In genomic region chr7:117282239-117282812, GRCh38 we compare ENCODE assay signal across 2 cellular contexts.
TF ChIP-seq lines count a peak whose summit lies in the region.

No MANE protein-coding gene starts in this region.

TF ChIP-seq in IMR-90, 13 proteins besides CTCF, POLR2A, EP300 and RAD21:
- TF ChIP-seq USF2 (IDR thresholded peaks at IDR 0.05; ENCODE audit: low read depth, low read length) (no peak), RCOR1 (IDR thresholded peaks at IDR 0.05; ENCODE audit: insufficient replicate concordance, low read length) (no peak), CEBPB (IDR thresholded peaks at IDR 0.05; ENCODE audit: low read depth, low read length) (no peak), MAZ (IDR thresholded peaks at IDR 0.05; ENCODE audit: borderline replicate concordance, low read depth, low read length) (no peak), ELK1 (IDR thresholded peaks at IDR 0.05; ENCODE audit: borderline replicate concordance, low read depth, low read length) (no peak), BHLHE40 (IDR thresholded peaks at IDR 0.05; ENCODE audit: low read depth, low read length) (no peak), SMC3 (IDR thresholded peaks at IDR 0.05; ENCODE audit: low read depth, low read length) (no peak), MXI1 (IDR thresholded peaks at IDR 0.05; ENCODE audit: borderline replicate concordance, low read depth, low read length) (no peak), CHD1 (IDR thresholded peaks at IDR 0.05; ENCODE audit: low read depth, low read length) (no peak), NFE2L2 (IDR thresholded peaks at IDR 0.05; ENCODE audit: low read depth, low read length) (no peak), MAFK (IDR thresholded peaks at IDR 0.05; ENCODE audit: low read depth, low read length) (no peak), RFX5 (IDR thresholded peaks at IDR 0.05; ENCODE audit: low read depth, low read length) (no peak), FOS (IDR thresholded peaks at IDR 0.05; ENCODE audit: low read depth, low read length) (no peak)

TF ChIP-seq in GM23338, 12 proteins besides CTCF, POLR2A, EP300 and RAD21:
- TF ChIP-seq ZNF114 (CRISPR knock-in tag; IDR thresholded peaks at IDR 0.05) (no peak), POLR2AphosphoS5 (IDR thresholded peaks at IDR 0.05; ENCODE audit: low read depth) (no peak), ETS1 (IDR thresholded peaks at IDR 0.05) (no peak), STAT1 (IDR thresholded peaks at IDR 0.05; ENCODE audit: unreplicated experiment) (no peak)
